Comparison of ENCODE assay signal across 22 cellular contexts in the genomic region with DNA sequence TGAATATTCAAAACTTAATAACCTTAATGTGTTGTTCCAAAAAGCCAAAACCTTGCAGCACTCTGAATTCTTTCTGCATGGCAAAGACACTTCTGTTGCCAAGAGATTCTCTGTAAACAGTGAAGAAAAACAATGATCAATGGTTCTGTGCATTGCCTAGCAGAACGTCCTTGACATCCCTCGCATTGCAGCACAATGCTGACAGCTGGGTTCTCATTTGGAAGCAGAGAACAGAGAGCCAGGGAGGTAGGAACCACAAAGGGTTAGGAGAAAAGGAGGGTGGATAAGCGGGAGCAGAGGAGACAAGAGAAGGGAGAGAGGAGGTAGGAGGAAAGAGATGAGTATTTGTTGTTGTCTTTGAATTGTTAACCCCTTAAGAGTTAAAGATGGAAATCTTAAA.
DNase-seq lines count a peak whose midpoint lies in the region; TF ChIP-seq lines count a peak whose summit lies in the region.
"Had no signal": no experiment of that assay in that cellular context is flagged by ENCODE, and none has a peak within 500 bp of the region (broad histone marks: within the 10 kb centered on the region; RNA-seq: fewer than 3 reads in every experiment).

No MANE protein-coding gene starts in this region.

- no peak overlapping the region for H3K14ac ChIP-seq in neuronal stem cell (ENCODE audit: low read length)

- H3K4me3 ChIP-seq in neuronal stem cell (ENCODE audit: low read length in 2 of 2) = no peak overlapping the region
- H3K4me3 ChIP-seq: gastrocnemius medialis, mucosa of descending colon, upper lobe of left lung had no signal

- no peak for TF ChIP-seq CTCF in GM13977 (IDR thresholded peaks at IDR 0.05; ENCODE audit: extremely low read depth, insufficient read depth, missing control alignments)

- peak overlapping the region; percentile 49 for H2AFZ ChIP-seq in neuronal stem cell (ENCODE audit: low read length)

- WGBS in neuronal stem cell (ENCODE audit: extremely low coverage in 2 of 2, insufficient read length in 2 of 2, insufficient replicate concordance in 1 of 2), 2 donors = no CpG with 5 or more reads among the region's 3 CpGs

- no peaks in the 10 kb centered on the region for H3K9me3 ChIP-seq in neuronal stem cell (replicated peaks in 1 of 2; ENCODE audit: control insufficient read depth in 2 of 2, insufficient read depth in 1 of 2, low read depth in 1 of 2, low read length in 2 of 2)
- H3K9me3 ChIP-seq: gastrocnemius medialis, mucosa of descending colon, upper lobe of left lung had no signal

- no peak overlapping the region for H3K23ac ChIP-seq in neuronal stem cell (ENCODE audit: low read depth, low read length, poor library complexity)

- no peak overlapping the region for H4K8ac ChIP-seq in neuronal stem cell (ENCODE audit: low read depth, low read length)

- H3K79me1 ChIP-seq in neuronal stem cell (ENCODE audit: low read depth, low read length) = no peaks in the 10 kb centered on the region

- H2BK5ac ChIP-seq in neuronal stem cell (ENCODE audit: low read length) = no peak overlapping the region

- peak in 2 of 3 experiments; percentile 16 to 43 for DNase-seq in NCI-H1417 (lab: John Stamatoyannopoulos, UW)
- DNase-seq in NCI-H1417 treated with DMSO at 0.1 percent for 48 hours (lab: John Stamatoyannopoulos, UW) = no peak
- peak; percentile 86 for DNase-seq in NCI-H345 (lab: John Stamatoyannopoulos, UW)
- DNase-seq in neuronal stem cell (ENCODE audit: low spot score) = peak; percentile 9
- no peak for DNase-seq in GM13977 (ENCODE audit: low spot score)
- no peak for DNase-seq in kidney glomerular epithelial cell (lab: John Stamatoyannopoulos, UW)
- no peak for DNase-seq in substantia nigra (lab: John Stamatoyannopoulos, UW)
- DNase-seq: activated CD4-positive, alpha-beta memory T cell treated with anti-CD3 and anti-CD28 coated beads for 36 hours; activated naive CD4-positive, alpha-beta T cell treated with anti-CD3 and anti-CD28 coated beads, Interleukin-2, amount 50 U/mL, for 16 hours; activated T-cell treated with anti-CD3 and anti-CD28 coated beads, Interleukin-2, amount 50 U/mL, for 24 hours; DMS79 treated with DMSO at 0.1 percent for 48 hours; gastrocnemius medialis; H7; left cardiac atrium; MM.1S; mucosa of descending colon; NCI-H226; right cardiac atrium; stimulated activated CD4-positive, alpha-beta T cell treated with anti-CD3 and anti-CD28 coated beads, Interleukin-15, amount 100 ng/mL, for 24 hours; upper lobe of left lung; WERI-Rb-1 had no signal

- H3K27me3 ChIP-seq in neuronal stem cell (ENCODE audit: control insufficient read depth in 3 of 3, insufficient read depth in 3 of 3, low read depth in 1 of 3, low read length in 3 of 3) = no peaks in the 10 kb centered on the region
- H3K27me3 ChIP-seq: gastrocnemius medialis, upper lobe of left lung had no signal

- no peak overlapping the region for H3K9ac ChIP-seq in neuronal stem cell (ENCODE audit: low read depth, low read length, poor library complexity)

- H3K4me1 ChIP-seq in neuronal stem cell (ENCODE audit: control insufficient read depth in 2 of 2, insufficient read depth in 1 of 2, low read depth in 1 of 2, low read length in 2 of 2) = peaks cover 3 to 17% of the 10 kb centered on the region in 2 donors
- H3K4me1 ChIP-seq: gastrocnemius medialis, upper lobe of left lung had no signal

- H3K36me3 ChIP-seq in neuronal stem cell (replicated peaks in 1 of 2; ENCODE audit: control insufficient read depth in 2 of 2, insufficient read depth in 2 of 2, low read length in 2 of 2) = no peaks in the 10 kb centered on the region
- H3K36me3 ChIP-seq: gastrocnemius medialis, upper lobe of left lung, WERI-Rb-1 had no signal

- no peak overlapping the region for H2BK12ac ChIP-seq in neuronal stem cell (ENCODE audit: low read length)

- no peak overlapping the region for H3K4ac ChIP-seq in neuronal stem cell (ENCODE audit: low read length)

- H2BK15ac ChIP-seq in neuronal stem cell (ENCODE audit: low read length) = no peak overlapping the region

- no peak overlapping the region for H2BK120ac ChIP-seq in neuronal stem cell (ENCODE audit: low read depth, low read length)

- no peak overlapping the region for H3K18ac ChIP-seq in neuronal stem cell (ENCODE audit: low read length)

- peak overlapping the region; percentile 51 for H3K27ac ChIP-seq in cingulate gyrus (ENCODE audit: low read depth, low read length)
- H3K27ac ChIP-seq in neuronal stem cell (replicated peaks; ENCODE audit: low read length) = no peak overlapping the region
- no peak overlapping the region for H3K27ac ChIP-seq in substantia nigra (ENCODE audit: low read depth, low read length, poor library complexity, severe bottlenecking)
- H3K27ac ChIP-seq: gastrocnemius medialis, upper lobe of left lung, WERI-Rb-1 had no signal

- H2AK5ac ChIP-seq in neuronal stem cell (ENCODE audit: low read depth, low read length) = no peak overlapping the region

- in situ Hi-C loops in GM13977 (cut with MboI; ENCODE audit: low pct_unique_long_range_greater_than_20kb, low sequenced_read_pairs, unreplicated experiment) = no loop called here

- no peak overlapping the region for H4K91ac ChIP-seq in neuronal stem cell (ENCODE audit: low read depth, low read length, poor library complexity)

- H3K4me2 ChIP-seq in neuronal stem cell (ENCODE audit: insufficient read depth, low read length, poor library complexity, severe bottlenecking) = no peak overlapping the region

Comparison
In these comparisons a context has a peak if more than half of its experiments do, and no peak if none do; other contexts are left out.
1. DNase-seq: peak in NCI-H1417 (2 of 3), NCI-H345 (single experiment) and neuronal stem cell (single experiment); none in NCI-H1417 treated with DMSO at 0.1 percent for 48 hours (single experiment), GM13977 (single experiment), kidney glomerular epithelial cell (single experiment) and substantia nigra (0 of 49).